ENCODE assay signal across 19 cellular contexts in genomic region chr3:149613988-149614387, GRCh38. TPM values are rescaled to one million over a fixed set of nuclear protein-coding genes. Genes with fewer than 3 reads are reported as not detected.
DNase-seq lines count a peak whose midpoint lies in the region; ATAC-seq and TF ChIP-seq lines count a peak whose summit lies in the region.
"Had no signal": no experiment of that assay in that cellular context is flagged by ENCODE, and none has a peak within 500 bp of the region (broad histone marks: within the 10 kb centered on the region; RNA-seq: fewer than 3 reads in every experiment).

No MANE protein-coding gene starts in this region.

- intact Hi-C loops in left lung (cut with DNase I), result no loop called here

- H3K4me3 ChIP-seq in BE2C (ENCODE audit: low read depth, low read length), result no peak overlapping the region
- no peak overlapping the region for H3K4me3 ChIP-seq in left lung

- H3K36me3 ChIP-seq in BE2C, result no peaks in the 10 kb centered on the region
- no peaks in the 10 kb centered on the region for H3K36me3 ChIP-seq in left lung

- no peak overlapping the region for H3K27ac ChIP-seq in left lung
- H3K27ac ChIP-seq: RWPE1 had no signal

- ATAC-seq in left lung, result no peak
- ATAC-seq: HCT116 had no signal

- H3K9me3 ChIP-seq in BE2C, result no peaks in the 10 kb centered on the region
- no peaks in the 10 kb centered on the region for H3K9me3 ChIP-seq in left lung

- DNase-seq in LHCN-M2 (ENCODE audit: low read depth) (peak; percentile 38), dermis microvascular lymphatic vessel endothelial cell (ENCODE audit: low read depth in 2 of 2) (peak; percentile 62 to 82), lung microvascular endothelial cell (ENCODE audit: low read depth in 2 of 2) (peak; percentile 36 to 79), BE2C (no peak), left lung (no peak), NCI-H146 treated with DMSO at 0.1 percent for 48 hours (lab: John Stamatoyannopoulos, UW; ENCODE audit: unreplicated experiment) (no peak)
- no peak for DNase-seq in activated T-cell treated with anti-CD3 and anti-CD28 coated beads, Interleukin-2, amount 50 U/mL, for 1 hour
- DNase-seq: CD8-positive, alpha-beta memory T cell; Kasumi-1; MV-4-11; NCI-H1105; NCI-H1436 treated with DMSO at 0.1 percent for 48 hours; NCI-H1930; NCI-H2107; NCI-H524 treated with DMSO at 0.1 percent for 48 hours; SHP77 had no signal

- H3K4me1 ChIP-seq in BE2C (no peaks in the 10 kb centered on the region), left lung (peaks cover 4 to 31% of the 10 kb centered on the region in 2 donors)

- H3K27me3 ChIP-seq in BE2C (no peaks in the 10 kb centered on the region), left lung (peaks cover 0 to 68% of the 10 kb centered on the region in 2 donors)

- no peak for TF ChIP-seq CTCF in BE2C (IDR thresholded peaks at IDR 0.05; ENCODE audit: low read depth, low read length)
- no peak for TF ChIP-seq CTCF in left lung (IDR thresholded peaks at IDR 0.05)

RNA-seq across cellular contexts. Expression of gene WWTR1, which starts 43.8 kb away (rescaled TPM):
- total RNA-seq in LHCN-M2 (2014; rRNA removed) (59.1 and 73.5 TPM in 2 replicates), dermis microvascular lymphatic vessel endothelial cell (94.6 and 213 TPM in 2 replicates), lung microvascular endothelial cell (124 and 142 TPM in 2 replicates), left lung (10 to 100 TPM; 74.2 to 76.6 TPM)
- 33.7 TPM for polyA plus RNA-seq in LHCN-M2 (2012)
- polyA plus RNA-seq in BE2C (2012; ENCODE audit: insufficient read depth, insufficient read length, low read depth), result 1.7 TPM
- polyA plus RNA-seq: CD14-positive monocyte had no signal

Comparison
In these comparisons a context has a peak if more than half of its experiments do, and no peak if none do; other contexts are left out.
1. DNase-seq: peak in LHCN-M2 (single experiment), dermis microvascular lymphatic vessel endothelial cell (2 of 2) and lung microvascular endothelial cell (2 of 2); none in BE2C (single experiment), activated T-cell treated with anti-CD3 and anti-CD28 coated beads, Interleukin-2, amount 50 U/mL, for 1 hour (single experiment), left lung (0 of 2) and NCI-H146 treated with DMSO at 0.1 percent for 48 hours (single experiment).